18 cellular contexts compared by ENCODE assay signal in genomic region chr10:120424198-120424464, GRCh38. TPM values are rescaled to one million over a fixed set of nuclear protein-coding genes. Genes with fewer than 3 reads are reported as not detected.
A peak's percentile ranks its signal among the peaks of the same experiment; 100 is the strongest.
DNase-seq lines count a peak whose midpoint lies in the region; ATAC-seq, FAIRE-seq and TF ChIP-seq lines count a peak whose summit lies in the region.
"Had no signal": no experiment of that assay in that cellular context is flagged by ENCODE, and none has a peak within 500 bp of the region (broad histone marks: within the 10 kb centered on the region; RNA-seq: fewer than 3 reads in every experiment).

No MANE protein-coding gene starts in this region.

- H3K4me3 Mint-ChIP-seq in activated naive CD4-positive, alpha-beta T cell treated with anti-CD3 and anti-CD28 coated beads, Interleukin-2, amount 10 ng/mL, durations not matched to agents 7 days and 5 days = no peak overlapping the region
- H3K4me3 Mint-ChIP-seq: H9 had no signal

- H2AFZ ChIP-seq in SK-N-SH (ENCODE audit: low read depth) = peak overlapping the region; percentile 35; the same call in 1 of the 2 replicates
- H2AFZ ChIP-seq in endothelial cell of umbilical vein (ENCODE audit: low read depth, low read length) = peak overlapping the region; percentile 58
- H2AFZ ChIP-seq in smooth muscle cell (ENCODE audit: low read depth) = no peak overlapping the region
- H2AFZ ChIP-seq in mesenchymal stem cell (ENCODE audit: low read depth, low read length) = no peak overlapping the region

- dilution Hi-C loops in endothelial cell of umbilical vein (cut with MboI; ENCODE audit: extremely low pct_ligation_motif_present, low sequenced_read_pairs) = no loop called here

- POLR2A ChIA-PET in SK-N-SH (lab: Yijun Ruan, JAX) = no interaction called here
- POLR2A ChIA-PET in endothelial cell of umbilical vein (lab: Charles Lee) = interaction anchor here (2.1 kb wide), 1 partner anchor 310 kb away, joined by 4 read pairs; no protein-coding TSS in a partner anchor

- H3K9me3 Mint-ChIP-seq in activated naive CD4-positive, alpha-beta T cell treated with anti-CD3 and anti-CD28 coated beads, Interleukin-2, amount 10 ng/mL, durations not matched to agents 7 days and 5 days = no peaks in the 10 kb centered on the region
- H3K9me3 Mint-ChIP-seq: H9 had no signal

- H3K18ac ChIP-seq in mesenchymal stem cell (ENCODE audit: low read depth in 1 of 2, low read length in 2 of 2) = no peak overlapping the region

- peak overlapping the region; percentile 54; the same call in 1 of the 2 replicates for H3K9ac ChIP-seq in SK-N-SH
- peak overlapping the region; percentile 64 for H3K9ac ChIP-seq in endothelial cell of umbilical vein (replicated peaks; ENCODE audit: extremely low read depth, insufficient read depth, low read length)
- H3K9ac ChIP-seq in smooth muscle cell (ENCODE audit: low read depth) = peak overlapping the region; percentile 77
- H3K9ac ChIP-seq in mesenchymal stem cell (ENCODE audit: low read length) = no peak overlapping the region
- H3K9ac ChIP-seq: BLaER1 treated with 17β-estradiol and CSF1 and Interleukin-3, amounts not matched to agents 10 nM and 100 nM; KMS-11 had no signal

- H3K9me1 ChIP-seq in endothelial cell of umbilical vein (replicated peaks; ENCODE audit: control insufficient read depth, extremely low read depth, insufficient read depth, low read length) = no peaks in the 10 kb centered on the region

- H3K36me3 ChIP-seq in SK-N-SH (replicated peaks in 1 of 2; ENCODE audit: control insufficient read depth in 1 of 2, insufficient read depth in 2 of 2, low read length in 1 of 2) = no peaks in the 10 kb centered on the region
- no peaks in the 10 kb centered on the region for H3K36me3 ChIP-seq in endothelial cell of umbilical vein (ENCODE audit: control insufficient read depth in 2 of 2, extremely low read depth in 1 of 2, insufficient read depth in 2 of 2, low read length in 2 of 2)
- no peaks in the 10 kb centered on the region for H3K36me3 ChIP-seq in smooth muscle cell (ENCODE audit: low read depth)
- H3K36me3 ChIP-seq in mesenchymal stem cell (ENCODE audit: control insufficient read depth in 1 of 2, insufficient read depth in 2 of 2, low read depth in 1 of 2, low read length in 2 of 2) = no peaks in the 10 kb centered on the region
- H3K36me3 ChIP-seq: BLaER1 treated with 17β-estradiol and CSF1 and Interleukin-3, amounts not matched to agents 10 nM and 100 nM had no signal

- H2AK5ac ChIP-seq in mesenchymal stem cell (ENCODE audit: low read length, severe bottlenecking) = no peak overlapping the region

- WGBS in SK-N-SH (ENCODE audit: low lambda C conversion rate) = 40% methylated on average over 4 of the region's 4 CpGs
- 58% methylated on average over 4 of the region's 4 CpGs for WGBS in smooth muscle cell (ENCODE audit: low lambda C conversion rate)
- 71% methylated on average over 3 of the region's 4 CpGs for WGBS in mesenchymal stem cell

- no peak overlapping the region for H3K14ac ChIP-seq in mesenchymal stem cell (ENCODE audit: low read length in 2 of 2)

- H3K79me2 ChIP-seq in SK-N-SH (ENCODE audit: insufficient read depth) = no peaks in the 10 kb centered on the region
- H3K79me2 ChIP-seq in endothelial cell of umbilical vein (ENCODE audit: control insufficient read depth, insufficient read depth, low read length) = no peaks in the 10 kb centered on the region
- H3K79me2 ChIP-seq in smooth muscle cell (ENCODE audit: low read depth) = no peaks in the 10 kb centered on the region

- FAIRE-seq in endothelial cell of umbilical vein (lab: Jason Lieb, UNC) = no peak
- FAIRE-seq: D721Med had no signal

- no peak for TF ChIP-seq CTCF in SK-N-SH (IDR thresholded peaks at IDR 0.05)
- no peak for TF ChIP-seq CTCF in endothelial cell of umbilical vein (IDR thresholded peaks at IDR 0.05; ENCODE audit: extremely low read depth in 1 of 2, insufficient read depth in 1 of 2, low read depth in 1 of 2, low read length in 2 of 2)
- TF ChIP-seq CTCF in smooth muscle cell (IDR thresholded peaks at IDR 0.05; ENCODE audit: borderline replicate concordance, insufficient read depth, poor library complexity, severe bottlenecking) = no peak

- no peak overlapping the region for H4K8ac ChIP-seq in mesenchymal stem cell (ENCODE audit: low read length)

- no peaks in the 10 kb centered on the region for H3K9me2 ChIP-seq in SK-N-SH

- no peaks in the 10 kb centered on the region for H3K79me1 ChIP-seq in mesenchymal stem cell (replicated peaks; ENCODE audit: low read length, poor library complexity, severe bottlenecking)

- H2BK5ac ChIP-seq in mesenchymal stem cell (ENCODE audit: low read depth, low read length, poor library complexity, severe bottlenecking) = no peak overlapping the region

- TSS peak; percentile 46 for BruUV-seq in endothelial cell of umbilical vein (replicated peaks; lab: Mats Ljungman, UMichigan)

- H2BK15ac ChIP-seq in mesenchymal stem cell (ENCODE audit: low read depth, poor library complexity, severe bottlenecking) = no peak overlapping the region

- H3K4me1 ChIP-seq in SK-N-SH (ENCODE audit: control insufficient read depth in 1 of 2, insufficient read depth in 2 of 2, low read depth in 1 of 2, low read length in 1 of 2) (peaks cover 10 to 26% of the 10 kb centered on the region in 2 experiments), endothelial cell of umbilical vein (ENCODE audit: control insufficient read depth, extremely low read depth, insufficient read depth, low read length) (peaks cover 51% of the 10 kb centered on the region), smooth muscle cell (ENCODE audit: low read depth) (no peaks in the 10 kb centered on the region), mesenchymal stem cell (ENCODE audit: control insufficient read depth, insufficient read depth, low read depth, low read length) (peaks cover 2% of the 10 kb centered on the region)

- H3K9me3 ChIP-seq in SK-N-SH (0 out of 2 replicates have a peak, but pooled peaks cover 6% of the 10 kb centered on the region), endothelial cell of umbilical vein (replicated peaks; ENCODE audit: control insufficient read depth, insufficient read depth, low read length) (no peaks in the 10 kb centered on the region), smooth muscle cell (replicated peaks; ENCODE audit: low read depth) (no peaks in the 10 kb centered on the region), mesenchymal stem cell (ENCODE audit: control insufficient read depth, low read length) (no peaks in the 10 kb centered on the region)

- H3F3A ChIP-seq in SK-N-SH (replicated peaks; ENCODE audit: insufficient read depth) (peaks cover 55% of the 10 kb centered on the region), smooth muscle cell (ENCODE audit: low read depth) (peaks cover 21% of the 10 kb centered on the region)

- no peak overlapping the region for H3K27ac Mint-ChIP-seq in activated naive CD4-positive, alpha-beta T cell treated with anti-CD3 and anti-CD28 coated beads, Interleukin-2, amount 10 ng/mL, durations not matched to agents 7 days and 5 days

- no peak for TF ChIP-seq POLR2A in endothelial cell of umbilical vein (IDR thresholded peaks at IDR 0.05; ENCODE audit: low read depth, low read length)

- intact Hi-C loops in endothelial cell of umbilical vein (cut with micrococcal nuclease) = no loop called here

- no peak overlapping the region for H4K91ac ChIP-seq in mesenchymal stem cell (ENCODE audit: low read length)

- H3K27me3 Mint-ChIP-seq in activated naive CD4-positive, alpha-beta T cell treated with anti-CD3 and anti-CD28 coated beads, Interleukin-2, amount 10 ng/mL, durations not matched to agents 7 days and 5 days = no peaks in the 10 kb centered on the region

- no peak overlapping the region for H3K4ac ChIP-seq in mesenchymal stem cell (ENCODE audit: low read depth in 1 of 2, low read length in 2 of 2)

- no peaks in the 10 kb centered on the region for H3K36me3 Mint-ChIP-seq in activated naive CD4-positive, alpha-beta T cell treated with anti-CD3 and anti-CD28 coated beads, Interleukin-2, amount 10 ng/mL, durations not matched to agents 7 days and 5 days

- no peak for TF ChIP-seq EP300 in SK-N-SH (IDR thresholded peaks at IDR 0.05; ENCODE audit: borderline replicate concordance in 1 of 2, low read depth in 1 of 2, low read length in 1 of 2)

- H4K20me1 ChIP-seq in SK-N-SH (ENCODE audit: insufficient read depth) (no peaks in the 10 kb centered on the region), endothelial cell of umbilical vein (replicated peaks; ENCODE audit: control insufficient read depth, extremely low read depth, insufficient read depth, low read length) (no peaks in the 10 kb centered on the region), smooth muscle cell (ENCODE audit: low read depth) (no peaks in the 10 kb centered on the region)
- H4K20me1 ChIP-seq: BLaER1 treated with 17β-estradiol and CSF1 and Interleukin-3, amounts not matched to agents 10 nM and 100 nM had no signal

- no peak overlapping the region for H2BK120ac ChIP-seq in mesenchymal stem cell (ENCODE audit: low read depth, low read length)

- peak overlapping the region; percentile 73 for H3K4me2 ChIP-seq in SK-N-SH
- peak overlapping the region; percentile 68 for H3K4me2 ChIP-seq in endothelial cell of umbilical vein (ENCODE audit: insufficient read depth, low read length)
- H3K4me2 ChIP-seq in smooth muscle cell = peak overlapping the region; percentile 71
- H3K4me2 ChIP-seq in mesenchymal stem cell (ENCODE audit: low read length, poor library complexity, severe bottlenecking) = no peak overlapping the region
- H3K4me2 ChIP-seq: BLaER1 treated with 17β-estradiol and CSF1 and Interleukin-3, amounts not matched to agents 10 nM and 100 nM; KMS-11 had no signal

- CTCF ChIA-PET in SK-N-SH (lab: Yijun Ruan, JAX) = interaction anchor here (0.7 to 4.9 kb wide), 32 partner anchors 7 to 422 kb away, joined by 3 to 45 read pairs (median 4); no protein-coding TSS in a partner anchor
- CTCF ChIA-PET in endothelial cell of umbilical vein (lab: Charles Lee) = interaction anchor here (0.6 to 3.2 kb wide), 37 partner anchors 8 to 494 kb away, joined by 3 to 45 read pairs (median 5); partner anchors contain the start of gene PLPP4
- CTCF ChIA-PET in activated naive CD4-positive, alpha-beta T cell treated with anti-CD3 and anti-CD28 coated beads, Interleukin-2, amount 10 ng/mL, durations not matched to agents 7 days and 5 days (lab: Charles Lee) = interaction anchor here (0.8 to 3.6 kb wide), 5 partner anchors 9 to 312 kb away, joined by 3 to 22 read pairs (median 3); no protein-coding TSS in a partner anchor

- no peak for TF ChIP-seq RAD21 in SK-N-SH (IDR thresholded peaks at IDR 0.05; ENCODE audit: low read length)

- H3K4me1 Mint-ChIP-seq in activated naive CD4-positive, alpha-beta T cell treated with anti-CD3 and anti-CD28 coated beads, Interleukin-2, amount 10 ng/mL, durations not matched to agents 7 days and 5 days = no peaks in the 10 kb centered on the region

- H3K27me3 ChIP-seq in SK-N-SH (ENCODE audit: insufficient read depth) (no peaks in the 10 kb centered on the region), endothelial cell of umbilical vein (ENCODE audit: control insufficient read depth in 2 of 2, insufficient read depth in 2 of 2, low read length in 2 of 2) (no peaks in the 10 kb centered on the region), smooth muscle cell (ENCODE audit: low read depth) (no peaks in the 10 kb centered on the region), mesenchymal stem cell (ENCODE audit: control insufficient read depth in 1 of 2, insufficient read depth in 1 of 2, low read length in 2 of 2) (peaks cover 0 to 3% of the 10 kb centered on the region in 2 experiments)
- H3K27me3 ChIP-seq: BLaER1 treated with 17β-estradiol and CSF1 and Interleukin-3, amounts not matched to agents 10 nM and 100 nM had no signal

- no peak overlapping the region for H2BK12ac ChIP-seq in mesenchymal stem cell (ENCODE audit: low read length in 2 of 2)

- peak overlapping the region; percentile 60 to 97; a peak in 3 of 4 replicates for H3K27ac ChIP-seq in SK-N-SH (ENCODE audit: low read depth in 2 of 2, low read length in 1 of 2)
- H3K27ac ChIP-seq in endothelial cell of umbilical vein (ENCODE audit: insufficient read depth, low read depth, low read length) = peak overlapping the region; percentile 86
- peak overlapping the region; percentile 97 for H3K27ac ChIP-seq in smooth muscle cell (ENCODE audit: low read depth)
- no peak overlapping the region for H3K27ac ChIP-seq in mesenchymal stem cell (ENCODE audit: low read length, poor library complexity, severe bottlenecking)
- H3K27ac ChIP-seq: BLaER1 treated with 17β-estradiol and CSF1 and Interleukin-3, amounts not matched to agents 10 nM and 100 nM; HL-60; KMS-11; RWPE1 had no signal

- no peak for DNase-seq in SK-N-SH
- DNase-seq in endothelial cell of umbilical vein (ENCODE audit: low read depth, low spot score) = no peak
- no peak for DNase-seq in smooth muscle cell (lab: John Stamatoyannopoulos, UW; ENCODE audit: unreplicated experiment)
- no peak for DNase-seq in NCI-H774 (lab: John Stamatoyannopoulos, UW)
- DNase-seq in mesenchymal stem cell = no peak
- DNase-seq in activated naive CD4-positive, alpha-beta T cell treated with anti-CD3 and anti-CD28 coated beads, Interleukin-2, amount 10 ng/mL, durations not matched to agents 7 days and 5 days = no peak
- DNase-seq: H9, NCI-H1417 treated with DMSO at 0.1 percent for 48 hours, NCI-H187 treated with DMSO at 0.1 percent for 48 hours, NCI-H524 had no signal

- peak overlapping the region; percentile 25 to 43; a peak in 3 of 4 replicates for H3K4me3 ChIP-seq in SK-N-SH (ENCODE audit: low read depth in 2 of 2, low read length in 1 of 2)
- H3K4me3 ChIP-seq in endothelial cell of umbilical vein (replicated peaks in 1 of 3; ENCODE audit: insufficient read depth in 1 of 3, low read depth in 1 of 3, low read length in 3 of 3) = no peak overlapping the region
- no peak overlapping the region for H3K4me3 ChIP-seq in smooth muscle cell
- no peak overlapping the region for H3K4me3 ChIP-seq in mesenchymal stem cell (ENCODE audit: insufficient read depth in 1 of 2, low read depth in 1 of 2, low read length in 2 of 2)
- H3K4me3 ChIP-seq: BLaER1 treated with 17β-estradiol and CSF1 and Interleukin-3, amounts not matched to agents 10 nM and 100 nM had no signal

- ATAC-seq in HG02610 (IDR thresholded peaks at IDR 0.05; ENCODE audit: unreplicated experiment) (peak; percentile 56), HG02870 (IDR thresholded peaks at IDR 0.05; ENCODE audit: unreplicated experiment) (no peak)

- no peak overlapping the region for H3K23ac ChIP-seq in mesenchymal stem cell (ENCODE audit: low read length in 2 of 2)

RNA-seq across cellular contexts. Expression of gene PLPP4, which starts 32.9 kb away (rescaled TPM):
- polyA plus RNA-seq in SK-N-SH (2012; rRNA removed) = 27.9 and 30.3 TPM in 2 replicates
- 20.8 and 24.0 TPM in 2 replicates for polyA plus RNA-seq in SK-N-SH (2012; cell fraction: cytosol; rRNA removed)
- 30.8 and 38.2 TPM in 2 replicates for polyA plus RNA-seq in SK-N-SH (2012; cell fraction: nucleus; rRNA removed)
- 15.5 and 17.1 TPM in 2 replicates for total RNA-seq in endothelial cell of umbilical vein
- 33.0 and 36.4 TPM in 2 replicates for polyA plus RNA-seq in endothelial cell of umbilical vein
- 30.4 and 32.4 TPM in 2 replicates for polyA plus RNA-seq in endothelial cell of umbilical vein (2011; cell fraction: cytosol; rRNA removed)
- polyA plus RNA-seq in endothelial cell of umbilical vein (2011; cell fraction: nucleus; rRNA removed) = 34.5 and 41.4 TPM in 2 replicates
- polyA plus RNA-seq in endothelial cell of umbilical vein (2012) = 37.3 and 39.5 TPM in 2 replicates
- polyA minus RNA-seq in endothelial cell of umbilical vein = 22.8 and 24.2 TPM in 2 replicates
- not detected for polyA minus RNA-seq in endothelial cell of umbilical vein (2011; cell fraction: cytosol; rRNA and poly(A)+ RNA removed)
- 19.6 and 22.1 TPM in 2 replicates for polyA minus RNA-seq in endothelial cell of umbilical vein (2011; cell fraction: nucleus; rRNA and poly(A)+ RNA removed)
- 27.2 and 27.4 TPM in 2 replicates for total RNA-seq in smooth muscle cell
- polyA plus RNA-seq in smooth muscle cell = 28.9 and 33.5 TPM in 2 replicates
- 10.2 TPM for polyA plus RNA-seq in mesenchymal stem cell (2013, experiment 1 of 2)
- 10.0 TPM for polyA plus RNA-seq in mesenchymal stem cell (2013, experiment 2 of 2)
- total RNA-seq: A673, H9 had no signal

Comparison
In these comparisons a context has a peak if more than half of its experiments do, and no peak if none do; other contexts are left out.
1. H2AFZ ChIP-seq: peak in SK-N-SH (single experiment) and endothelial cell of umbilical vein (single experiment); none in smooth muscle cell (single experiment) and mesenchymal stem cell (single experiment).
2. H3K4me3 ChIP-seq: peak in SK-N-SH (2 of 2); none in endothelial cell of umbilical vein (0 of 3), smooth muscle cell (single experiment) and mesenchymal stem cell (0 of 2).